Comparison of ENCODE assay signal across 15 cellular contexts in the genomic region with DNA sequence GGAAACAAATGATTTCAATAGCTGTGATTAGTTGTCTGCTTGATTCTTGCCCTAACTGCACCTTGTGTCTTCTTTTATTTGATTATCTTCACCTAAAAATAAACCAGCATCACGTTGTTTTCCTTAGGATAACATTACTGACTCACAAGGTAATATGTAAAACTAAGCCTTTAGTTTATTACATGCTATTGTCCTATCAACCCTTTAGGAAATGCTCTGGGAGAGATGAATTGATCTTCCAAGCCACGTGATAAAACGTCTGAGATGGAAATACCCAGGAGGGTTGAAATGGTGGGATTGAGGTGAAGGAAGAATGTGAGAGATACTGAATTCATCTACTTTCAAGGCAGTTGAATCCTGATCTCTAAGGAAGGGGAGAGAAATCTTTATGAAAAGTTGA. TPM values are rescaled to one million over a fixed set of nuclear protein-coding genes. Genes with fewer than 3 reads are reported as not detected.
DNase-seq lines count a peak whose midpoint lies in the region; ATAC-seq and TF ChIP-seq lines count a peak whose summit lies in the region.
"Had no signal": no experiment of that assay in that cellular context is flagged by ENCODE, and none has a peak within 500 bp of the region (broad histone marks: within the 10 kb centered on the region; RNA-seq: fewer than 3 reads in every experiment).

No MANE protein-coding gene starts in this region.

- H3K4me1 Mint-ChIP-seq in activated naive CD8-positive, alpha-beta T cell treated with anti-CD3 and anti-CD28 coated beads for 36 hours: no peaks in the 10 kb centered on the region

- peaks cover 30% of the 10 kb centered on the region for H3F3A ChIP-seq in GM23248 (ENCODE audit: insufficient read depth)

- H3K9me2 ChIP-seq in GM23248 (ENCODE audit: insufficient read depth) (no peaks in the 10 kb centered on the region), hepatocyte (replicated peaks; ENCODE audit: insufficient read depth) (no peaks in the 10 kb centered on the region)

- DNase-seq in GM23248 (no peak), SJSA1 (ENCODE audit: low read depth in 1 of 2, low spot score in 2 of 2) (no peak), hepatocyte (ENCODE audit: low spot score) (no peak)
- no peak for DNase-seq in activated naive CD8-positive, alpha-beta T cell treated with anti-CD3 and anti-CD28 coated beads for 36 hours
- DNase-seq: DMS 273 treated with DMSO at 0.1 percent for 48 hours, GOT3, NCI-H1105 treated with DMSO at 0.1 percent for 48 hours, NCI-H1694, NCI-H2081 treated with DMSO at 0.1 percent for 48 hours, SHP77 treated with DMSO at 0.1 percent for 48 hours had no signal

- H3K9ac ChIP-seq in GM23248 (peak overlapping the region; percentile 24), skeletal muscle satellite cell (ENCODE audit: low read depth, low read length) (peak overlapping the region; percentile 62)

- no peak overlapping the region for H3K4me3 Mint-ChIP-seq in activated naive CD8-positive, alpha-beta T cell treated with anti-CD3 and anti-CD28 coated beads for 36 hours

- no peak for TF ChIP-seq CTCF in hepatocyte (IDR thresholded peaks at IDR 0.05; ENCODE audit: poor library complexity)

- H3K27ac Mint-ChIP-seq in activated naive CD8-positive, alpha-beta T cell treated with anti-CD3 and anti-CD28 coated beads for 36 hours: no peak overlapping the region

- H3K27me3 ChIP-seq in GM23248 (replicated peaks; ENCODE audit: insufficient read depth) (no peaks in the 10 kb centered on the region), SJSA1 (replicated peaks) (no peaks in the 10 kb centered on the region), hepatocyte (no peaks in the 10 kb centered on the region), skeletal muscle satellite cell (ENCODE audit: control insufficient read depth, insufficient read depth, low read length) (no peaks in the 10 kb centered on the region)

- H3K4me1 ChIP-seq in GM23248 (ENCODE audit: insufficient read depth) (peaks cover 24% of the 10 kb centered on the region), SJSA1 (replicated peaks) (peaks cover 27% of the 10 kb centered on the region), hepatocyte (ENCODE audit: insufficient read depth) (no peaks in the 10 kb centered on the region), skeletal muscle satellite cell (ENCODE audit: control insufficient read depth, insufficient read depth, low read length) (peaks cover 18% of the 10 kb centered on the region)

- H3K9me3 ChIP-seq in GM23248 (ENCODE audit: low read depth): no peaks in the 10 kb centered on the region
- H3K9me3 ChIP-seq in SJSA1 (replicated peaks): no peaks in the 10 kb centered on the region
- H3K9me3 ChIP-seq in hepatocyte (ENCODE audit: low read depth): no peaks in the 10 kb centered on the region
- no peaks in the 10 kb centered on the region for H3K9me3 ChIP-seq in skeletal muscle satellite cell (replicated peaks; ENCODE audit: low read length)

- H3K4me3 ChIP-seq in GM23248 (no peak overlapping the region), SJSA1 (no peak overlapping the region), hepatocyte (no peak overlapping the region), skeletal muscle satellite cell (ENCODE audit: low read length) (no peak overlapping the region)

- H3K36me3 ChIP-seq in GM23248 (ENCODE audit: low read depth) (no peaks in the 10 kb centered on the region), SJSA1 (no peaks in the 10 kb centered on the region), hepatocyte (replicated peaks; ENCODE audit: insufficient read depth, low read depth) (no peaks in the 10 kb centered on the region), skeletal muscle satellite cell (ENCODE audit: insufficient read depth, low read length) (no peaks in the 10 kb centered on the region)

- H3K27me3 Mint-ChIP-seq in activated naive CD8-positive, alpha-beta T cell treated with anti-CD3 and anti-CD28 coated beads for 36 hours: peaks cover 12% of the 10 kb centered on the region

- 78 to 80% methylated on average over 3 of the region's 3 CpGs for WGBS in GM23248 (ENCODE audit: low coverage in 1 of 2, low lambda C conversion rate in 2 of 2, missing lambda C conversion rate in 2 of 2), 2 experiments
- 61% methylated on average over 3 of the region's 3 CpGs for WGBS in hepatocyte (ENCODE audit: low lambda C conversion rate, missing lambda C conversion rate)

- H2AFZ ChIP-seq in GM23248 (no peak overlapping the region), hepatocyte (no peak overlapping the region)

- H3K79me2 ChIP-seq in GM23248 (ENCODE audit: insufficient read depth): no peaks in the 10 kb centered on the region
- H3K79me2 ChIP-seq in hepatocyte: no peaks in the 10 kb centered on the region

- no peaks in the 10 kb centered on the region for H4K20me1 ChIP-seq in GM23248 (ENCODE audit: insufficient read depth)
- H4K20me1 ChIP-seq in hepatocyte (ENCODE audit: insufficient read depth, poor library complexity, severe bottlenecking): no peaks in the 10 kb centered on the region

- ATAC-seq in esophagus mucosa: no peak
- ATAC-seq in HG03571 (IDR thresholded peaks at IDR 0.05; ENCODE audit: unreplicated experiment): no peak
- ATAC-seq: HCT116 had no signal

- no peaks in the 10 kb centered on the region for H3K9me3 Mint-ChIP-seq in activated naive CD8-positive, alpha-beta T cell treated with anti-CD3 and anti-CD28 coated beads for 36 hours

- H3K36me3 Mint-ChIP-seq in activated naive CD8-positive, alpha-beta T cell treated with anti-CD3 and anti-CD28 coated beads for 36 hours: no peaks in the 10 kb centered on the region

- H3K4me2 ChIP-seq in GM23248 (ENCODE audit: unreplicated experiment): peak overlapping the region; percentile 52
- no peak overlapping the region for H3K4me2 ChIP-seq in hepatocyte
- H3K4me2 ChIP-seq in skeletal muscle satellite cell (ENCODE audit: low read length): no peak overlapping the region

- in situ Hi-C loops in GM23248 (cut with MboI): no loop called here

- H3K27ac ChIP-seq in GM23248 (peak overlapping the region; percentile 69), SJSA1 (peak overlapping the region; percentile 42), hepatocyte (peak overlapping the region; percentile 50)

RNA-seq across cellular contexts. Expression of a gene that starts 34.5 kb away (rescaled TPM):
- total RNA-seq in GM23248 (2014; rRNA removed; shearing (Covaris generic)): 0.32 TPM in 1 of 2 replicates, not detected in the other
- 0.23 TPM in 1 of 2 replicates, not detected in the other for polyA plus RNA-seq in GM23248 (2016; fragmentation: Nextera tagmentation; extraction: Ambion mirVana)
- 0.13 and 0.41 TPM in 2 replicates for total RNA-seq in SJSA1 (2014; rRNA removed; shearing (Covaris generic))
- total RNA-seq in hepatocyte: 3.3 and 3.9 TPM in 2 replicates
- 5.5 and 6.6 TPM in 2 replicates for polyA plus RNA-seq in hepatocyte
- 0.87 TPM in 1 of 2 replicates, not detected in the other for total RNA-seq in skeletal muscle satellite cell (2012; rRNA removed)
- total RNA-seq in esophagus mucosa: 0.40 TPM
- total RNA-seq in activated naive CD8-positive, alpha-beta T cell treated with anti-CD3 and anti-CD28 coated beads for 36 hours: under 1 TPM; 0.16 TPM
- total RNA-seq: NCI-H460 had no signal
